ENCODE assay signal across 8 cellular contexts in genomic region chr1:160083968-160084770, GRCh38. TPM values are rescaled to one million over a fixed set of nuclear protein-coding genes. Genes with fewer than 3 reads are reported as not detected.
DNase-seq lines count a peak whose midpoint lies in the region; ATAC-seq and TF ChIP-seq lines count a peak whose summit lies in the region.

No MANE protein-coding gene starts in this region.

- H3K27ac ChIP-seq in trophoblast cell (ENCODE audit: low read depth, low read length): no peak overlapping the region

- peak overlapping the region; percentile 82 for H3K4me3 Mint-ChIP-seq in glutamatergic neuron (ENCODE audit: unreplicated experiment)
- peak overlapping the region; percentile 75 for H3K4me3 Mint-ChIP-seq in type B pancreatic cell

- H3K14ac ChIP-seq in trophoblast cell (ENCODE audit: low read length): no peak overlapping the region

- H2BK12ac ChIP-seq in trophoblast cell (ENCODE audit: low read length): no peak overlapping the region

- TF ChIP-seq CTCF in glutamatergic neuron (IDR thresholded peaks at IDR 0.05; ENCODE audit: partially characterized antibody, unreplicated experiment): peak; percentile 34
- peak; percentile 73 for TF ChIP-seq CTCF in type B pancreatic cell (conservative IDR thresholded peaks at IDR 0.05)

- DNase-seq in COLO668 (lab: John Stamatoyannopoulos, UW; ENCODE audit: unreplicated experiment) (peak; percentile 89), NOMO-1 (lab: John Stamatoyannopoulos, UW; ENCODE audit: unreplicated experiment in 2 of 2) (peak; percentile 30 to 55), glutamatergic neuron (peak; percentile 63), trophoblast cell (peak; percentile 91 to 93), type B pancreatic cell (ENCODE audit: extremely low spot score, unreplicated experiment) (no peak)
- DNase-seq in activated naive CD4-positive, alpha-beta T cell (lab: John Stamatoyannopoulos, UW): peak; percentile 21 to 71 (median 50)

- no peaks in the 10 kb centered on the region for H3K79me1 ChIP-seq in trophoblast cell (ENCODE audit: low read length)

- H3K79me2 ChIP-seq in trophoblast cell (ENCODE audit: control insufficient read depth, insufficient read depth, low read length, poor library complexity): no peaks in the 10 kb centered on the region

- no peak overlapping the region for H2AFZ ChIP-seq in trophoblast cell (ENCODE audit: insufficient read depth, low read length, poor library complexity)

- H3K4ac ChIP-seq in trophoblast cell (ENCODE audit: low read depth, low read length): no peak overlapping the region

- H4K12ac ChIP-seq in trophoblast cell (ENCODE audit: low read depth, low read length): no peak overlapping the region

- H4K8ac ChIP-seq in trophoblast cell (ENCODE audit: low read depth, low read length): no peak overlapping the region

- H3K4me2 ChIP-seq in trophoblast cell (ENCODE audit: low read length): peak overlapping the region; percentile 54

- H3K9me3 Mint-ChIP-seq in glutamatergic neuron (ENCODE audit: unreplicated experiment): peaks cover 8% of the 10 kb centered on the region
- no peaks in the 10 kb centered on the region for H3K9me3 Mint-ChIP-seq in type B pancreatic cell

- peaks cover 16% of the 10 kb centered on the region for H3K4me1 Mint-ChIP-seq in glutamatergic neuron (ENCODE audit: low read depth, unreplicated experiment)
- peaks cover 10% of the 10 kb centered on the region for H3K4me1 Mint-ChIP-seq in type B pancreatic cell (ENCODE audit: unreplicated experiment)

- no peak overlapping the region for H2BK120ac ChIP-seq in trophoblast cell (ENCODE audit: insufficient read depth, low read length, poor library complexity)

- H2BK5ac ChIP-seq in trophoblast cell (ENCODE audit: low read depth, low read length, poor library complexity): no peak overlapping the region

- no CpG with 5 or more reads among the region's 96 CpGs for WGBS in trophoblast cell (ENCODE audit: extremely low coverage, insufficient coverage, insufficient read length)

- H2AK5ac ChIP-seq in trophoblast cell (ENCODE audit: low read length): no peak overlapping the region

- H3K23ac ChIP-seq in trophoblast cell (ENCODE audit: low read length): no peak overlapping the region

- H3K36me3 ChIP-seq in trophoblast cell (ENCODE audit: control insufficient read depth in 1 of 2, insufficient read depth in 2 of 2, low read length in 2 of 2): no peaks in the 10 kb centered on the region

- H3K27ac Mint-ChIP-seq in glutamatergic neuron (ENCODE audit: unreplicated experiment) (no peak overlapping the region), type B pancreatic cell (no peak overlapping the region)

- H3K18ac ChIP-seq in trophoblast cell (ENCODE audit: low read length): no peak overlapping the region

- H3K9me3 ChIP-seq in trophoblast cell (ENCODE audit: insufficient read depth, low read depth, low read length): no peaks in the 10 kb centered on the region

- H3K4me3 ChIP-seq in trophoblast cell (ENCODE audit: low read depth, low read length): no peak overlapping the region

- H4K91ac ChIP-seq in trophoblast cell (ENCODE audit: low read depth, low read length): no peak overlapping the region

- H3K27me3 ChIP-seq in trophoblast cell (ENCODE audit: insufficient read depth, low read length): peaks cover 5% of the 10 kb centered on the region

- ATAC-seq in HG02588 (IDR thresholded peaks at IDR 0.05; ENCODE audit: unreplicated experiment) (peak; percentile 55), HG03196 (IDR thresholded peaks at IDR 0.05; ENCODE audit: unreplicated experiment) (no peak)

- peaks cover 13% of the 10 kb centered on the region for H3K27me3 Mint-ChIP-seq in glutamatergic neuron (ENCODE audit: unreplicated experiment)
- H3K27me3 Mint-ChIP-seq in type B pancreatic cell: peaks cover 63% of the 10 kb centered on the region

- H3K4me1 ChIP-seq in trophoblast cell (ENCODE audit: control insufficient read depth in 1 of 2, insufficient read depth in 2 of 2, low read length in 2 of 2): peaks cover 2 to 3% of the 10 kb centered on the region in 2 experiments

- H3K9ac ChIP-seq in trophoblast cell (ENCODE audit: low read length): no peak overlapping the region

- H3K36me3 Mint-ChIP-seq in glutamatergic neuron (ENCODE audit: unreplicated experiment): no peaks in the 10 kb centered on the region
- no peaks in the 10 kb centered on the region for H3K36me3 Mint-ChIP-seq in type B pancreatic cell

RNA-seq across cellular contexts. Expression of gene KCNJ9, which starts 2.8 kb away (rescaled TPM):
- total RNA-seq in glutamatergic neuron (ENCODE audit: unreplicated experiment) (2.0 TPM), type B pancreatic cell (ENCODE audit: low replicate concordance) (not detected in 2 replicates)
- not detected in 2 replicates for polyA plus RNA-seq in trophoblast cell (2013)

RNA-seq across cellular contexts. Expression of gene KCNJ10, which starts 14.2 kb away (rescaled TPM):
- not detected for total RNA-seq in glutamatergic neuron (ENCODE audit: unreplicated experiment)
- 0.08 and 0.14 TPM in 2 replicates for polyA plus RNA-seq in trophoblast cell (2013)
- total RNA-seq in type B pancreatic cell (ENCODE audit: low replicate concordance): not detected in 2 replicates

RNA-seq across cellular contexts. Expression of gene IGSF8, which starts 14.2 kb away (rescaled TPM):
- total RNA-seq in glutamatergic neuron (ENCODE audit: unreplicated experiment) (45.9 TPM), type B pancreatic cell (ENCODE audit: low replicate concordance) (27.7 and 33.2 TPM in 2 replicates)
- 15.2 and 17.0 TPM in 2 replicates for polyA plus RNA-seq in trophoblast cell (2013)

RNA-seq across cellular contexts. Expression of gene ATP1A2, which starts 31.4 kb away (rescaled TPM):
- total RNA-seq in glutamatergic neuron (ENCODE audit: unreplicated experiment) (not detected), type B pancreatic cell (ENCODE audit: low replicate concordance) (0.26 and 14.5 TPM in 2 replicates)
- not detected in 2 replicates for polyA plus RNA-seq in trophoblast cell (2013)

RNA-seq across cellular contexts. Expression of gene PIGM, which starts 52.4 kb away (rescaled TPM):
- total RNA-seq in glutamatergic neuron (ENCODE audit: unreplicated experiment) (5.9 TPM), type B pancreatic cell (ENCODE audit: low replicate concordance) (9.4 and 12.0 TPM in 2 replicates)
- 3.1 and 3.4 TPM in 2 replicates for polyA plus RNA-seq in trophoblast cell (2013)
